ENCODE assay signal across 9 cellular contexts in genomic region chr2:45342-46130, GRCh38. TPM values are rescaled to one million over a fixed set of nuclear protein-coding genes. Genes with fewer than 3 reads are reported as not detected.
A peak's percentile ranks its signal among the peaks of the same experiment; 100 is the strongest.
DNase-seq lines count a peak whose midpoint lies in the region; ATAC-seq, FAIRE-seq and TF ChIP-seq lines count a peak whose summit lies in the region.
"Had no signal": no experiment of that assay in that cellular context is flagged by ENCODE, and none has a peak within 500 bp of the region (broad histone marks: within the 10 kb centered on the region; RNA-seq: fewer than 3 reads in every experiment).

No MANE protein-coding gene starts in this region.

- 35% methylated on average over 37 of the region's 76 CpGs for WGBS in A549 (ENCODE audit: missing lambda C conversion rate)

- TF ChIP-seq EP300 in A549 (IDR thresholded peaks at IDR 0.05) = no peak

- CTCF ChIA-PET in A549 (lab: Yijun Ruan, JAX) = interaction anchor here (0.8 kb wide), 1 partner anchor 96 kb away, joined by 3 read pairs; no protein-coding TSS in a partner anchor

- DNase-seq in A549 (ENCODE audit: low read depth in 1 of 2, low spot score in 1 of 2) = peak in 1 of 2 experiments; percentile 15
- DNase-seq in chondrocyte (ENCODE audit: low spot score) = no peak

- H3K4me3 ChIP-seq in A549 = peak overlapping the region; percentile 51
- H3K4me3 ChIP-seq in HUES6 (ENCODE audit: low read depth, low read length) = peak overlapping the region; percentile 86
- peak overlapping the region; percentile 75 to 93 for H3K4me3 ChIP-seq in mucosa of rectum (ENCODE audit: low read length in 2 of 2)

- H3K27me3 ChIP-seq in HUES6 (ENCODE audit: control insufficient read depth, insufficient read depth, low read length) = peaks cover 62% of the 10 kb centered on the region
- H3K27me3 ChIP-seq in mucosa of rectum (ENCODE audit: control insufficient read depth in 2 of 2, insufficient read depth in 2 of 2, low read length in 2 of 2) = peaks cover 0 to 4% of the 10 kb centered on the region in 2 donors

- ATAC-seq in A549 (peak; percentile 42 to 46; a peak in 4 of 6 replicates), GM21360 (IDR thresholded peaks at IDR 0.05; ENCODE audit: unreplicated experiment) (no peak), GM18498 (IDR thresholded peaks at IDR 0.05; ENCODE audit: unreplicated experiment) (no peak), GM21737 (IDR thresholded peaks at IDR 0.05; ENCODE audit: unreplicated experiment) (no peak), HG03457 (IDR thresholded peaks at IDR 0.05; ENCODE audit: unreplicated experiment) (no peak)

- TF ChIP-seq POLR2A in A549 (IDR thresholded peaks at IDR 0.05; ENCODE audit: low read length) = no peak

- peak overlapping the region; percentile 62 for H3K4me3 Mint-ChIP-seq in chondrocyte (ENCODE audit: unreplicated experiment)

- H3K36me3 ChIP-seq in HUES6 (ENCODE audit: control insufficient read depth, insufficient read depth, low read length) = no peaks in the 10 kb centered on the region; the same call in 1 of the 2 replicates
- H3K36me3 ChIP-seq in mucosa of rectum (ENCODE audit: control insufficient read depth in 2 of 2, insufficient read depth in 2 of 2, low read length in 2 of 2) = peaks cover 5% of the 10 kb centered on the region in 2 donors

- no peak for TF ChIP-seq RAD21 in A549 (conservative IDR thresholded peaks at IDR 0.05 in 1 of 2, IDR thresholded peaks at IDR 0.05 in 1 of 2)

- no peak for FAIRE-seq in A549 (lab: Jason Lieb, UNC)

- H3K9me3 Mint-ChIP-seq in chondrocyte (ENCODE audit: low read depth) = no peaks in the 10 kb centered on the region

- H3K27ac ChIP-seq in A549 (peak overlapping the region in 1 of 2 experiments; percentile 55; a peak in 1 of 6 replicates), HUES6 (ENCODE audit: low read depth, low read length) (no peak overlapping the region), mucosa of rectum (ENCODE audit: low read depth in 2 of 2, low read length in 2 of 2) (peak overlapping the region; percentile 93 to 98)

- no peaks in the 10 kb centered on the region for H3K9me3 ChIP-seq in A549
- no peaks in the 10 kb centered on the region for H3K9me3 ChIP-seq in HUES6 (ENCODE audit: control insufficient read depth, insufficient read depth, low read depth, low read length)
- H3K9me3 ChIP-seq in mucosa of rectum (ENCODE audit: control insufficient read depth in 2 of 2, low read length in 2 of 2) = no peaks in the 10 kb centered on the region

- H3K4me1 ChIP-seq in A549 (peaks cover 8% of the 10 kb centered on the region; the same call in 1 of the 3 replicates), HUES6 (ENCODE audit: control insufficient read depth, insufficient read depth, low read length) (peaks cover 13% of the 10 kb centered on the region), mucosa of rectum (ENCODE audit: control insufficient read depth in 2 of 2, insufficient read depth in 2 of 2, low read length in 2 of 2) (peaks cover 16 to 39% of the 10 kb centered on the region in 2 donors)

- H3K4me1 Mint-ChIP-seq in chondrocyte (ENCODE audit: low read depth) = peaks cover 15% of the 10 kb centered on the region

- H3K36me3 Mint-ChIP-seq in chondrocyte (ENCODE audit: low read depth) = no peaks in the 10 kb centered on the region

- peak overlapping the region; percentile 81 for H3K4me2 ChIP-seq in A549

- no peak overlapping the region for H3K27ac Mint-ChIP-seq in chondrocyte (ENCODE audit: unreplicated experiment)
- H3K27ac Mint-ChIP-seq: IgD-negative memory B cell had no signal

- H3K9ac ChIP-seq in HUES6 (ENCODE audit: low read length) (no peak overlapping the region), mucosa of rectum (ENCODE audit: low read depth in 1 of 2, low read length in 2 of 2) (peak overlapping the region; percentile 68 to 94)

- no peak for TF ChIP-seq CTCF in A549 (IDR thresholded peaks at IDR 0.05)
- no peak for TF ChIP-seq CTCF in chondrocyte (IDR thresholded peaks at IDR 0.05)

- peaks cover 48% of the 10 kb centered on the region for H3K27me3 Mint-ChIP-seq in chondrocyte (ENCODE audit: low read depth)

- POLR2A ChIA-PET in A549 (lab: Yijun Ruan, JAX) = no interaction called here

TF ChIP-seq in A549, 52 proteins besides CTCF, POLR2A, EP300 and RAD21:
- no peak for TF ChIP-seq HDAC2 (IDR thresholded peaks at IDR 0.05)
- TF ChIP-seq GATA3 (IDR thresholded peaks at IDR 0.05; ENCODE audit: borderline replicate concordance) = no peak

RNA-seq across cellular contexts. Expression of gene FAM110C, which starts 0.8 kb away (rescaled TPM):
- 0.35 and 0.53 TPM in 2 replicates for polyA plus RNA-seq in A549 (2011; rRNA removed)
- 0.05 and 0.12 TPM in 2 replicates for polyA plus RNA-seq in A549 (2012; cell fraction: cytosol; rRNA removed)
- polyA plus RNA-seq in A549 (2012; cell fraction: nucleus; rRNA removed) = 0.08 and 0.12 TPM in 2 replicates
- polyA plus RNA-seq in A549 (2017; fragmentation: RNase III; extraction: RNeasy Plus Mini Kit Qiagen cat#74134 plus additional on column Dnase treatment) = 0.04 to 0.17 TPM (median 0.08 TPM) in 3 replicates
- polyA minus RNA-seq in A549 (2011; rRNA and poly(A)+ RNA removed) = 0.10 and 0.62 TPM in 2 replicates
- 0.22 to 1.7 TPM (median 1.3 TPM) in 3 replicates for total RNA-seq in chondrocyte
- polyA plus RNA-seq: IgD-negative memory B cell had no signal

Comparison
In these comparisons a context has a peak if more than half of its experiments do, and no peak if none do; other contexts are left out.
1. ATAC-seq: peak in A549 (2 of 2); none in GM21360 (single experiment), GM18498 (single experiment), GM21737 (single experiment) and HG03457 (single experiment).
2. Peak in every context shown above with its lines, with median percentiles within 50 percentile points of each other: H3K4me3 ChIP-seq.